In the genomic region with DNA sequence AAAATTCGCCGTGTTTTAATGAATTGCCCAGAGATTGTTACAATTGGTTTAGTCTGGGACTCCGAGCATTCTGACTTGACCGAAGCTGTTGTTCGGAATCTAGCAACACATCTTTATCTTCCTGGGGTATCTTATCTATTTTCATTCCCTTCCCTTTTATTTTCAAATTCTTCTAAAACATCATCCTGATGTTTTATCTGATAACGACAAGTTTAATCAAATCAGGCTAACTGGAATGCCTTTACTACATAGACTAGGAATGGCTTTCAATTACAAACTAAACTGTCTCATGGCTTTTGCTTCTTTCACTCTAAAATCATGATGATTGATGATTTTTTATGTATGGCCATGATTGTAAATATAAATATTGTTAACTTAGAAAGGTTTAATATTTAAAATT, we compare ENCODE assay signal across 6 cellular contexts.
"Had no signal": no experiment of that assay in that cellular context is flagged by ENCODE, and none has a peak within 500 bp of the region (broad histone marks: within the 10 kb centered on the region; RNA-seq: fewer than 3 reads in every experiment).

No MANE protein-coding gene starts in this region.

- H3K4me1 Mint-ChIP-seq: GM23338 had no signal

- H3K27ac Mint-ChIP-seq: GM23338, H9 had no signal

- ATAC-seq: GM23338, K562 had no signal

- H3K4me3 Mint-ChIP-seq: GM23338, H9 had no signal

- H3K9me3 Mint-ChIP-seq: GM23338 had no signal

- DNase-seq: H9, HCEC 1CT, IMR-90, KG1 had no signal
